ENCODE assay signal across 22 cellular contexts in genomic region chr14:34646570-34647255, GRCh38. TPM values are rescaled to one million over a fixed set of nuclear protein-coding genes. Genes with fewer than 3 reads are reported as not detected.
A peak's percentile ranks its signal among the peaks of the same experiment; 100 is the strongest.
DNase-seq lines count a peak whose midpoint lies in the region; ATAC-seq and TF ChIP-seq lines count a peak whose summit lies in the region.
"Had no signal": no experiment of that assay in that cellular context is flagged by ENCODE, and none has a peak within 500 bp of the region (broad histone marks: within the 10 kb centered on the region; RNA-seq: fewer than 3 reads in every experiment).

No MANE protein-coding gene starts in this region.

- no peaks in the 10 kb centered on the region for H3K9me3 ChIP-seq in H9 (ENCODE audit: control insufficient read depth, low read depth, low read length)
- no peaks in the 10 kb centered on the region for H3K9me3 ChIP-seq in WERI-Rb-1 (ENCODE audit: severe bottlenecking)
- H3K9me3 ChIP-seq in mesenchymal stem cell (ENCODE audit: control insufficient read depth, low read length): peaks cover 4% of the 10 kb centered on the region
- H3K9me3 ChIP-seq in MG63: peaks cover 4% of the 10 kb centered on the region
- H3K9me3 ChIP-seq: BE2C had no signal

- H3K4me3 ChIP-seq in WERI-Rb-1 (ENCODE audit: low read depth, low read length): no peak overlapping the region
- H3K4me3 ChIP-seq in mesenchymal stem cell (ENCODE audit: insufficient read depth in 1 of 2, low read depth in 1 of 2, low read length in 2 of 2): no peak overlapping the region
- H3K4me3 ChIP-seq in MG63: no peak overlapping the region
- H3K4me3 ChIP-seq: GM12878 had no signal

- H3K9ac ChIP-seq in H9 (ENCODE audit: extremely low read depth, insufficient read length, low read length) (no peak overlapping the region), mesenchymal stem cell (ENCODE audit: low read length) (no peak overlapping the region)

- no peak overlapping the region for H2AFZ ChIP-seq in H9 (ENCODE audit: low read length)
- H2AFZ ChIP-seq in mesenchymal stem cell (ENCODE audit: low read depth, low read length): no peak overlapping the region

- H2BK12ac ChIP-seq in H9 (ENCODE audit: insufficient read length, low read depth, low read length): no peak overlapping the region
- peak overlapping the region in 1 of 2 experiments; percentile 32 for H2BK12ac ChIP-seq in mesenchymal stem cell (ENCODE audit: low read length in 2 of 2)

- H3K56ac ChIP-seq in H9 (ENCODE audit: insufficient read length, low read depth, low read length): no peak overlapping the region

- H4K91ac ChIP-seq in H9 (ENCODE audit: insufficient read length, low read depth, low read length): no peak overlapping the region
- H4K91ac ChIP-seq in mesenchymal stem cell (ENCODE audit: low read length): peak overlapping the region; percentile 68

- no peaks in the 10 kb centered on the region for H3K4me1 Mint-ChIP-seq in H9
- H3K4me1 Mint-ChIP-seq: CD4-positive, CD25-positive, alpha-beta regulatory T cell; CD8-positive, alpha-beta memory T cell; IgD-negative memory B cell had no signal

- no peaks in the 10 kb centered on the region for H3K23me2 ChIP-seq in H9 (ENCODE audit: insufficient read length, low read depth, low read length, poor library complexity, severe bottlenecking)

- TF ChIP-seq CTCF in H9 (conservative IDR thresholded peaks at IDR 0.05) (no peak), WERI-Rb-1 (IDR thresholded peaks at IDR 0.05; ENCODE audit: low read depth, low read length) (no peak)

- H4K5ac ChIP-seq in H9 (ENCODE audit: insufficient read length, low read depth, low read length): no peak overlapping the region

- H3K9me3 Mint-ChIP-seq in H9: no peaks in the 10 kb centered on the region
- H3K9me3 Mint-ChIP-seq: CD4-positive, CD25-positive, alpha-beta regulatory T cell; CD8-positive, alpha-beta memory T cell; IgD-negative memory B cell had no signal

- H2BK120ac ChIP-seq in H9 (ENCODE audit: low read depth, low read length, poor library complexity, severe bottlenecking): no peak overlapping the region
- no peak overlapping the region for H2BK120ac ChIP-seq in mesenchymal stem cell (ENCODE audit: low read depth, low read length)

- H3T11ph ChIP-seq in H9 (ENCODE audit: low read length): no peak overlapping the region

- ATAC-seq in HG02870 (IDR thresholded peaks at IDR 0.05; ENCODE audit: unreplicated experiment): no peak
- ATAC-seq: GM12878, HCT116 had no signal

- no peak overlapping the region for H3K27ac ChIP-seq in H9 (ENCODE audit: insufficient read length, low read depth, low read length)
- no peak overlapping the region for H3K27ac ChIP-seq in WERI-Rb-1
- H3K27ac ChIP-seq in mesenchymal stem cell (ENCODE audit: low read length, poor library complexity, severe bottlenecking): no peak overlapping the region

- H2BK5ac ChIP-seq in H9 (ENCODE audit: insufficient read length, low read length) (no peak overlapping the region), mesenchymal stem cell (ENCODE audit: low read depth, low read length, poor library complexity, severe bottlenecking) (no peak overlapping the region)

- H3K4me2 ChIP-seq in H9 (ENCODE audit: insufficient read depth, insufficient read length, low read length) (no peak overlapping the region), mesenchymal stem cell (ENCODE audit: low read length, poor library complexity, severe bottlenecking) (no peak overlapping the region)

- no peak overlapping the region for H2AK5ac ChIP-seq in H9 (ENCODE audit: insufficient read length, low read length)
- peak overlapping the region; percentile 3 for H2AK5ac ChIP-seq in mesenchymal stem cell (ENCODE audit: low read length, severe bottlenecking)

- H3K4me1 ChIP-seq in H9 (ENCODE audit: insufficient read depth, low read length) (no peaks in the 10 kb centered on the region), mesenchymal stem cell (ENCODE audit: control insufficient read depth, insufficient read depth, low read depth, low read length) (peaks cover 2% of the 10 kb centered on the region)
- H3K4me1 ChIP-seq: BE2C had no signal

- H3K36me3 ChIP-seq in WERI-Rb-1: no peaks in the 10 kb centered on the region
- no peaks in the 10 kb centered on the region for H3K36me3 ChIP-seq in mesenchymal stem cell (ENCODE audit: control insufficient read depth in 1 of 2, insufficient read depth in 2 of 2, low read depth in 1 of 2, low read length in 2 of 2)
- no peaks in the 10 kb centered on the region for H3K36me3 ChIP-seq in MG63
- H3K36me3 ChIP-seq: BE2C had no signal

- DNase-seq in H9 (no peak), WERI-Rb-1 (peak; percentile 19), mesenchymal stem cell (no peak), posterior vena cava (ENCODE audit: low spot score) (peak; percentile 41), HuH-7 (ENCODE audit: low spot score) (no peak), MG63 (no peak)
- DNase-seq: ACHN; BE2C; C1 segment of cervical spinal cord; CD8-positive, alpha-beta memory T cell; COR-L47; DMS 273 treated with DMSO at 0.1 percent for 48 hours; DMS53; DND-41; EL; HFFc6; KBM-7 had no signal

- no peak overlapping the region for H2BK20ac ChIP-seq in H9 (ENCODE audit: low read depth, low read length, poor library complexity, severe bottlenecking)

- no peak overlapping the region for H2BK15ac ChIP-seq in H9 (ENCODE audit: low read depth, low read length)
- H2BK15ac ChIP-seq in mesenchymal stem cell (ENCODE audit: low read depth, poor library complexity, severe bottlenecking): no peak overlapping the region

- H4K8ac ChIP-seq in H9 (replicated peaks; ENCODE audit: insufficient read length, low read depth, low read length): no peak overlapping the region
- peak overlapping the region; percentile 64 for H4K8ac ChIP-seq in mesenchymal stem cell (ENCODE audit: low read length)

- H3K27ac Mint-ChIP-seq in H9: peak overlapping the region in 1 of 3 experiments; percentile 52; a peak in 1 of 7 replicates
- H3K27ac Mint-ChIP-seq: CD8-positive, alpha-beta memory T cell; IgD-negative memory B cell had no signal

- H3K79me1 ChIP-seq in H9 (ENCODE audit: insufficient read depth, low read depth, low read length, poor library complexity, severe bottlenecking) (no peaks in the 10 kb centered on the region), mesenchymal stem cell (replicated peaks; ENCODE audit: low read length, poor library complexity, severe bottlenecking) (no peaks in the 10 kb centered on the region)

- intact Hi-C loops in posterior vena cava (cut with DNase I): no loop called here

- H3K36me3 Mint-ChIP-seq in H9 (ENCODE audit: insufficient read depth in 1 of 3, low read depth in 3 of 3): no peaks in the 10 kb centered on the region
- H3K36me3 Mint-ChIP-seq: CD4-positive, CD25-positive, alpha-beta regulatory T cell; CD8-positive, alpha-beta memory T cell; IgD-negative memory B cell had no signal

- H3K23ac ChIP-seq in H9 (ENCODE audit: insufficient read length, low read depth, low read length) (no peak overlapping the region), mesenchymal stem cell (ENCODE audit: low read length in 2 of 2) (no peak overlapping the region)

- H3K27me3 ChIP-seq in H9 (ENCODE audit: insufficient read depth, low read length) (no peaks in the 10 kb centered on the region), WERI-Rb-1 (ENCODE audit: insufficient read depth, low read depth, severe bottlenecking) (peaks cover 11% of the 10 kb centered on the region), mesenchymal stem cell (ENCODE audit: control insufficient read depth in 1 of 2, insufficient read depth in 1 of 2, low read length in 2 of 2) (no peaks in the 10 kb centered on the region), MG63 (no peaks in the 10 kb centered on the region)
- H3K27me3 ChIP-seq: BE2C had no signal

- H3K27me3 Mint-ChIP-seq in H9 (ENCODE audit: low read depth): peaks cover 2% of the 10 kb centered on the region; the same call in 1 of the 2 replicates
- H3K27me3 Mint-ChIP-seq: IgD-negative memory B cell had no signal

- H3K4me3 Mint-ChIP-seq in H9: no peak overlapping the region
- H3K4me3 Mint-ChIP-seq: CD4-positive, CD25-positive, alpha-beta regulatory T cell; CD8-positive, alpha-beta memory T cell; HFFc6 had no signal

- H4K20me1 ChIP-seq in H9 (ENCODE audit: control insufficient read depth, insufficient read depth, insufficient read length): no peaks in the 10 kb centered on the region

- H3K14ac ChIP-seq in H9 (ENCODE audit: insufficient read depth, low read length): 0 out of 2 replicates have a peak overlapping the region, but pooled peaks have one; percentile 56
- H3K14ac ChIP-seq in mesenchymal stem cell (ENCODE audit: low read length in 2 of 2): no peak overlapping the region

- H3K18ac ChIP-seq in H9 (ENCODE audit: insufficient read length, low read depth, low read length): no peak overlapping the region
- H3K18ac ChIP-seq in mesenchymal stem cell (ENCODE audit: low read depth in 1 of 2, low read length in 2 of 2): no peak overlapping the region

- no peaks in the 10 kb centered on the region for H3K79me2 ChIP-seq in H9 (ENCODE audit: insufficient read depth, low read length)

- H3K4ac ChIP-seq in H9 (ENCODE audit: low read depth, low read length) (no peak overlapping the region), mesenchymal stem cell (ENCODE audit: low read depth in 1 of 2, low read length in 2 of 2) (peak overlapping the region in 1 of 2 experiments; percentile 64)

- WGBS in H9 (ENCODE audit: extremely low coverage, insufficient read length, low lambda C conversion rate): no CpG with 5 or more reads among the region's 10 CpGs
- WGBS in mesenchymal stem cell: 98% methylated on average over 8 of the region's 10 CpGs

RNA-seq across cellular contexts. Expression of gene SNX6, which starts 16.8 kb away (rescaled TPM):
- total RNA-seq in H9 (2021) (67.5 and 69.3 TPM in 2 replicates), posterior vena cava (10 to 100 TPM; 83.7 to 84.6 TPM)
- 125 TPM for polyA plus RNA-seq in mesenchymal stem cell (2013, experiment 1 of 2)
- polyA plus RNA-seq in mesenchymal stem cell (2013, experiment 2 of 2): 124 TPM
- 44.5 and 80.6 TPM in 2 replicates for total RNA-seq in MG63 (2014; rRNA removed; shearing (Covaris generic); ENCODE audit: low replicate concordance)

Comparison
In these comparisons a context has a peak if more than half of its experiments do, and no peak if none do; other contexts are left out.
1. DNase-seq: peak in WERI-Rb-1 (single experiment) and posterior vena cava (single experiment); none in H9 (single experiment), mesenchymal stem cell (single experiment), HuH-7 (single experiment) and MG63 (single experiment).